In genomic region chr1:198158766-198159589, GRCh38 we compare ENCODE assay signal across 8 cellular contexts. TPM values are rescaled to one million over a fixed set of nuclear protein-coding genes. Genes with fewer than 3 reads are reported as not detected.
A peak's percentile ranks its signal among the peaks of the same experiment; 100 is the strongest.
DNase-seq lines count a peak whose midpoint lies in the region; ATAC-seq and TF ChIP-seq lines count a peak whose summit lies in the region.

No MANE protein-coding gene starts in this region.

- H3K9me3 ChIP-seq in IMR-90 (ENCODE audit: control insufficient read depth, insufficient read depth, low read length) (no peaks in the 10 kb centered on the region), OCI-LY3 (ENCODE audit: insufficient read depth, low read length) (no peaks in the 10 kb centered on the region), mucosa of descending colon (no peaks in the 10 kb centered on the region)

- H3K4me2 ChIP-seq in IMR-90 (ENCODE audit: low read depth, low read length) (peak overlapping the region; percentile 96), OCI-LY3 (ENCODE audit: low read length) (peak overlapping the region; percentile 92)

- H2AK9ac ChIP-seq in IMR-90 (replicated peaks; ENCODE audit: low read depth, low read length, poor library complexity) = peak overlapping the region; percentile 5

- H3K4me3 ChIP-seq in IMR-90 (ENCODE audit: insufficient read depth, low read depth, low read length) (peak overlapping the region; percentile 77), OCI-LY3 (ENCODE audit: low read length) (peak overlapping the region; percentile 86), epithelial cell of esophagus (ENCODE audit: low read length) (peak overlapping the region; percentile 92), mucosa of descending colon (peak overlapping the region; percentile 18)

- H3K18ac ChIP-seq in IMR-90 (ENCODE audit: low read depth, low read length) = peak overlapping the region; percentile 87

- ATAC-seq in GM21576 (IDR thresholded peaks at IDR 0.05; ENCODE audit: unreplicated experiment) (peak; percentile 64), IMR-90 (ENCODE audit: low read depth) (peak; percentile 84), mucosa of descending colon (peak; percentile 76)

- peak overlapping the region; percentile 85 for H4K91ac ChIP-seq in IMR-90 (ENCODE audit: insufficient read depth, low read depth, low read length)

- TF ChIP-seq CTCF in IMR-90 (conservative IDR thresholded peaks at IDR 0.05; ENCODE audit: low read depth, low read length) (no peak), OCI-LY3 (IDR thresholded peaks at IDR 0.05; ENCODE audit: low read depth, low read length) (no peak), epithelial cell of esophagus (IDR thresholded peaks at IDR 0.05; ENCODE audit: insufficient read depth, low read depth, low read length, missing control alignments) (no peak), mucosa of descending colon (IDR thresholded peaks at IDR 0.05) (no peak)

- peak overlapping the region; percentile 72 for H2AK5ac ChIP-seq in IMR-90 (ENCODE audit: low read depth, low read length)

- BruUV-seq in IMR-90 (replicated peaks; lab: Mats Ljungman, UMichigan) = no TSS peak

- H3K27me3 ChIP-seq in IMR-90 (ENCODE audit: control insufficient read depth, insufficient read depth, low read length) (no peaks in the 10 kb centered on the region), OCI-LY3 (ENCODE audit: low read depth, low read length) (no peaks in the 10 kb centered on the region)

- dilution Hi-C loops in IMR-90 (cut with HindIII; ENCODE audit: low sequenced_read_pairs, unreplicated experiment) = no loop called here

- no CpG with 5 or more reads among the region's 37 CpGs for WGBS in IMR-90 (ENCODE audit: extremely low coverage in 2 of 2, insufficient read length in 1 of 2), 2 experiments

- no peak overlapping the region for H2BK20ac ChIP-seq in IMR-90 (ENCODE audit: low read depth, low read length)

- H3K9ac ChIP-seq in IMR-90 (ENCODE audit: low read depth, low read length) = peak overlapping the region; percentile 99
- peak overlapping the region; percentile 83 for H3K9ac ChIP-seq in OCI-LY3 (ENCODE audit: low read length)

- H3K14ac ChIP-seq in IMR-90 (replicated peaks; ENCODE audit: low read depth, low read length) = peak overlapping the region; percentile 92

- H4K8ac ChIP-seq in IMR-90 (ENCODE audit: low read depth in 2 of 2, low read length in 2 of 2) = peak overlapping the region; percentile 67 to 96

- H2BK15ac ChIP-seq in IMR-90 (ENCODE audit: low read depth, low read length) = peak overlapping the region; percentile 67; the same call in 1 of the 3 replicates

- H3K79me2 ChIP-seq in OCI-LY3 (ENCODE audit: low read length) = peaks cover 57% of the 10 kb centered on the region

- peak; percentile 85 for TF ChIP-seq POLR2A in IMR-90 (IDR thresholded peaks at IDR 0.05; ENCODE audit: low read depth, low read length)

- H3K56ac ChIP-seq in IMR-90 (ENCODE audit: extremely low read depth, insufficient read depth, low read length) = peak overlapping the region; percentile 85

- CTCF ChIA-PET in IMR-90 (lab: Yijun Ruan, JAX) = interaction anchor here (0.6 to 1.0 kb wide), 3 partner anchors 94 to 333 kb away, joined by 3 read pairs; no protein-coding TSS in a partner anchor

- H2AFZ ChIP-seq in IMR-90 (replicated peaks; ENCODE audit: low read length, poor library complexity) (peak overlapping the region; percentile 90), OCI-LY3 (ENCODE audit: low read depth, low read length) (peak overlapping the region; percentile 91)

- TF ChIP-seq RAD21 in IMR-90 (IDR thresholded peaks at IDR 0.05; ENCODE audit: low read length) = no peak

- peaks cover 2% of the 10 kb centered on the region for H3K9me1 ChIP-seq in IMR-90 (ENCODE audit: insufficient read depth, low read length)

- peaks cover 0 to 35% of the 10 kb centered on the region in 2 experiments; a peak in 2 of 4 replicates for H3K79me1 ChIP-seq in IMR-90 (ENCODE audit: low read depth in 1 of 2, low read length in 2 of 2)

- peak overlapping the region; percentile 98 for H3K23ac ChIP-seq in IMR-90 (ENCODE audit: low read depth, low read length)

- DNase-seq in DMS114 treated with DMSO at 0.1 percent for 48 hours (lab: John Stamatoyannopoulos, UW; ENCODE audit: unreplicated experiment) = peak; percentile 86
- peak; percentile 88 for DNase-seq in IMR-90
- peak; percentile 74 for DNase-seq in activated T-cell treated with anti-CD3 and anti-CD28 coated beads for 1 hour (ENCODE audit: low read depth)
- DNase-seq in epithelial cell of esophagus (ENCODE audit: low read depth) = peak; percentile 91
- peak; percentile 93 to 95 (median 94) for DNase-seq in mucosa of descending colon
- DNase-seq in stimulated activated CD8-positive, alpha-beta memory T cell treated with anti-CD3 and anti-CD28 coated beads, Interleukin-4, amount 100 ng/mL, for 1 hour (ENCODE audit: low read depth in 2 of 2, low spot score in 1 of 2) = peak; percentile 67 to 73

- peak overlapping the region; percentile 77 for H4K5ac ChIP-seq in IMR-90 (ENCODE audit: low read depth, low read length)

- intact Hi-C loops in IMR-90 (cut with micrococcal nuclease) = loop anchor here (1.0 to 5.0 kb wide), 4 partner anchors 98 to 306 kb away; partner anchors contain the start of gene LHX9
- intact Hi-C loops in mucosa of descending colon (cut with DNase I, micrococcal nuclease) = no loop called here

- H3K4me1 ChIP-seq in IMR-90 (ENCODE audit: control insufficient read depth, insufficient read depth, low read length) = peaks cover 6% of the 10 kb centered on the region
- H3K4me1 ChIP-seq in OCI-LY3 (ENCODE audit: low read length) = peaks cover 29% of the 10 kb centered on the region
- H3K4me1 ChIP-seq in mucosa of descending colon (ENCODE audit: low read depth) = peaks cover 32% of the 10 kb centered on the region

- H4K20me1 ChIP-seq in IMR-90 (ENCODE audit: insufficient read depth, low read length) (peaks cover 16% of the 10 kb centered on the region; the same call in 1 of the 2 replicates), OCI-LY3 (ENCODE audit: insufficient read depth, low read length) (peaks cover 3% of the 10 kb centered on the region; the same call in 1 of the 2 replicates)

- in situ Hi-C loops in IMR-90 (cut with MboI; ENCODE audit: low sequenced_read_pairs) = no loop called here

- H2BK5ac ChIP-seq in IMR-90 (ENCODE audit: low read depth, low read length, poor library complexity, severe bottlenecking) = peak overlapping the region; percentile 87

- H3K27ac ChIP-seq in IMR-90 (ENCODE audit: insufficient read depth, low read length) (peak overlapping the region; percentile 93), OCI-LY3 (ENCODE audit: low read length) (peak overlapping the region; percentile 69)

- peak overlapping the region; percentile 86 for H3K4ac ChIP-seq in IMR-90 (ENCODE audit: low read depth, low read length)

- H3K36me3 ChIP-seq in IMR-90 (ENCODE audit: control insufficient read depth, insufficient read depth, low read length) (no peaks in the 10 kb centered on the region), OCI-LY3 (replicated peaks; ENCODE audit: low read depth, low read length) (no peaks in the 10 kb centered on the region), mucosa of descending colon (ENCODE audit: low read depth) (no peaks in the 10 kb centered on the region)

- POLR2A ChIA-PET in IMR-90 (lab: Charles Lee; ENCODE audit: unreplicated experiment) = no interaction called here

- peak overlapping the region; percentile 67 for H2BK120ac ChIP-seq in IMR-90 (ENCODE audit: low read depth, low read length)

TF ChIP-seq in IMR-90, 13 proteins besides CTCF, POLR2A, EP300 and RAD21:
- TF ChIP-seq MAZ (IDR thresholded peaks at IDR 0.05; ENCODE audit: borderline replicate concordance, low read depth, low read length) (peak; percentile 58; the same call in 1 of the 2 replicates), ELK1 (IDR thresholded peaks at IDR 0.05; ENCODE audit: borderline replicate concordance, low read depth, low read length) (no peak), USF2 (IDR thresholded peaks at IDR 0.05; ENCODE audit: low read depth, low read length) (peak; percentile 35; the same call in 1 of the 2 replicates)

RNA-seq across cellular contexts. Expression of gene NEK7, which starts 2.2 kb away (rescaled TPM):
- 297 and 467 TPM in 2 replicates for total RNA-seq in IMR-90 (2012; rRNA removed)
- polyA plus RNA-seq in IMR-90 (2012; rRNA removed) = 82.8 and 89.0 TPM in 2 replicates
- 23.2 and 34.7 TPM in 2 replicates for polyA plus RNA-seq in IMR-90 (2012; cell fraction: cytosol; rRNA removed)
- 11.9 and 86.4 TPM in 2 replicates for polyA plus RNA-seq in IMR-90 (2012; cell fraction: nucleus; rRNA removed; ENCODE audit: low replicate concordance)
- 100 to 1,000 TPM in 1 of 3 donors, 10 to 100 TPM in 2; 58.4 to 110 (median 60.3) TPM for total RNA-seq in mucosa of descending colon

Comparison
In these comparisons a context has a peak if more than half of its experiments do, and no peak if none do; other contexts are left out.
1. Peak in every context shown above with its lines: DNase-seq, ATAC-seq, H3K4me3 ChIP-seq and H3K27ac ChIP-seq.
2. H3K4me3 ChIP-seq: peak in every context shown above with its lines; median percentile 92 in epithelial cell of esophagus; 86 in OCI-LY3; 77 in IMR-90; 18 in mucosa of descending colon.